12 cellular contexts compared by ENCODE assay signal in the genomic region with DNA sequence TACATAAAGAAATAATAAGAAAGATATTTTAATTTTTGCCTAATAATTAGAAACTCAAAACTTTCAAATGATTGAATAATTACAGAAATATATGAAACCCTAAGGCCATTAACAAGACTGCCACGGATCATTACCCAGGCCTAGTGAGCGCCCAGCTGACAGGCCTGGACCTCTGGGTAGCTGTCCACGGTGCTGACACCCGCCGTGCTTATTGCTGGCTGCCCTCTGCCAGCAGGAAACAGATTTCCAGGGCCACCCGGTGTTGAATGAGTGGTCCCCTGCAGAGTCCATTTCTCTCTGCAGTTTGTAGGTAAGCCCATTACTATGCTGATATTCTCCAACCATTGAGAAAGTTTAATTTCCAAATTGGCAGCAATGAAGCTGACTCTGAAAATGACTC.
DNase-seq lines count a peak whose midpoint lies in the region; ATAC-seq and TF ChIP-seq lines count a peak whose summit lies in the region.
"Had no signal": no experiment of that assay in that cellular context is flagged by ENCODE, and none has a peak within 500 bp of the region (broad histone marks: within the 10 kb centered on the region; RNA-seq: fewer than 3 reads in every experiment).

No MANE protein-coding gene starts in this region.

- no peak overlapping the region for H3K4me3 ChIP-seq in thyroid gland (replicated peaks in 1 of 3)

- peak; percentile 62 for DNase-seq in Right ventricle myocardium inferior (ENCODE audit: missing footprints)
- DNase-seq in cardiac septum (ENCODE audit: low spot score) = no peak
- peak; percentile 58 for DNase-seq in RKO (ENCODE audit: low spot score)
- no peak for DNase-seq in foreskin keratinocyte
- peak; percentile 10 to 37 for DNase-seq in thyroid gland
- DNase-seq in naive thymus-derived CD8-positive, alpha-beta T cell = no peak
- no peak for DNase-seq in NCI-H2196 (lab: John Stamatoyannopoulos, UW; ENCODE audit: unreplicated experiment)
- DNase-seq in SHP77 treated with DMSO at 0.1 percent for 48 hours (lab: John Stamatoyannopoulos, UW) = no peak
- DNase-seq: CD4-positive, CD25-positive, alpha-beta regulatory T cell; NCI-H1436 treated with DMSO at 0.1 percent for 48 hours; stimulated activated CD4-positive, alpha-beta T cell treated with anti-CD3 and anti-CD28 coated beads, Interleukin-4, amount 100 ng/mL, for 24 hours had no signal

- 4 to 6% methylated on average over 6 of the region's 6 CpGs for WGBS in thyroid gland, 2 donors

- no peaks in the 10 kb centered on the region for H3K27me3 ChIP-seq in foreskin keratinocyte
- no peaks in the 10 kb centered on the region for H3K27me3 ChIP-seq in thyroid gland

- no peaks in the 10 kb centered on the region for H3K36me3 ChIP-seq in thyroid gland

- ATAC-seq in Right ventricle myocardium inferior (no peak), foreskin keratinocyte (peak; percentile 36)
- ATAC-seq in naive thymus-derived CD8-positive, alpha-beta T cell = no peak

- TF ChIP-seq CTCF in foreskin keratinocyte (conservative IDR thresholded peaks at IDR 0.05) (no peak), thyroid gland (IDR thresholded peaks at IDR 0.05) (no peak)

- POLR2A ChIA-PET in naive thymus-derived CD8-positive, alpha-beta T cell (lab: Charles Lee) = no interaction called here

- H3K27me3 Mint-ChIP-seq in naive thymus-derived CD8-positive, alpha-beta T cell = peaks cover 6 to 25% (median 21%) of the 10 kb centered on the region in 5 donors
- H3K27me3 Mint-ChIP-seq: CD4-positive, CD25-positive, alpha-beta regulatory T cell had no signal

- peaks cover 0 to 3% (median 0%) of the 10 kb centered on the region in 3 donors for H3K36me3 Mint-ChIP-seq in naive thymus-derived CD8-positive, alpha-beta T cell
- H3K36me3 Mint-ChIP-seq: activated naive CD4-positive, alpha-beta T cell treated with anti-CD3 and anti-CD28 coated beads, Interleukin-2, amount 50 U/mL, for 24 hours; CD4-positive, CD25-positive, alpha-beta regulatory T cell had no signal

- H3K4me3 Mint-ChIP-seq in naive thymus-derived CD8-positive, alpha-beta T cell = no peak overlapping the region
- H3K4me3 Mint-ChIP-seq: activated naive CD4-positive, alpha-beta T cell treated with anti-CD3 and anti-CD28 coated beads, Interleukin-2, amount 50 U/mL, for 24 hours; CD4-positive, CD25-positive, alpha-beta regulatory T cell had no signal

- H3K27ac ChIP-seq in foreskin keratinocyte (no peak overlapping the region), thyroid gland (no peak overlapping the region)

- no peaks in the 10 kb centered on the region for H3K9me3 ChIP-seq in thyroid gland

- H3K9me3 Mint-ChIP-seq in naive thymus-derived CD8-positive, alpha-beta T cell = peaks cover 0 to 12% (median 3%) of the 10 kb centered on the region in 9 donors

- intact Hi-C loops in Right ventricle myocardium inferior (cut with DNase I) (no loop called here), cardiac septum (cut with DNase I) (no loop called here), thyroid gland (cut with DNase I) (no loop called here)

- no peaks in the 10 kb centered on the region for H3K4me1 Mint-ChIP-seq in naive thymus-derived CD8-positive, alpha-beta T cell
- H3K4me1 Mint-ChIP-seq: activated naive CD4-positive, alpha-beta T cell treated with anti-CD3 and anti-CD28 coated beads, Interleukin-2, amount 50 U/mL, for 24 hours; CD4-positive, CD25-positive, alpha-beta regulatory T cell had no signal

- TF ChIP-seq POLR2A in thyroid gland (IDR thresholded peaks at IDR 0.05) = no peak

- no peak overlapping the region for H3K27ac Mint-ChIP-seq in naive thymus-derived CD8-positive, alpha-beta T cell
- H3K27ac Mint-ChIP-seq: activated naive CD4-positive, alpha-beta T cell treated with anti-CD3 and anti-CD28 coated beads, Interleukin-2, amount 50 U/mL, for 24 hours; CD4-positive, CD25-positive, alpha-beta regulatory T cell had no signal

- H3K4me1 ChIP-seq in foreskin keratinocyte (no peaks in the 10 kb centered on the region), thyroid gland (no peaks in the 10 kb centered on the region)

Comparison
In these comparisons a context has a peak if more than half of its experiments do, and no peak if none do; other contexts are left out.
1. DNase-seq: peak in Right ventricle myocardium inferior (single experiment), RKO (single experiment) and thyroid gland (2 of 2); none in cardiac septum (single experiment), foreskin keratinocyte (0 of 2), naive thymus-derived CD8-positive, alpha-beta T cell (0 of 10), NCI-H2196 (single experiment) and SHP77 treated with DMSO at 0.1 percent for 48 hours (single experiment).